9 cellular contexts compared by ENCODE assay signal in the genomic region with DNA sequence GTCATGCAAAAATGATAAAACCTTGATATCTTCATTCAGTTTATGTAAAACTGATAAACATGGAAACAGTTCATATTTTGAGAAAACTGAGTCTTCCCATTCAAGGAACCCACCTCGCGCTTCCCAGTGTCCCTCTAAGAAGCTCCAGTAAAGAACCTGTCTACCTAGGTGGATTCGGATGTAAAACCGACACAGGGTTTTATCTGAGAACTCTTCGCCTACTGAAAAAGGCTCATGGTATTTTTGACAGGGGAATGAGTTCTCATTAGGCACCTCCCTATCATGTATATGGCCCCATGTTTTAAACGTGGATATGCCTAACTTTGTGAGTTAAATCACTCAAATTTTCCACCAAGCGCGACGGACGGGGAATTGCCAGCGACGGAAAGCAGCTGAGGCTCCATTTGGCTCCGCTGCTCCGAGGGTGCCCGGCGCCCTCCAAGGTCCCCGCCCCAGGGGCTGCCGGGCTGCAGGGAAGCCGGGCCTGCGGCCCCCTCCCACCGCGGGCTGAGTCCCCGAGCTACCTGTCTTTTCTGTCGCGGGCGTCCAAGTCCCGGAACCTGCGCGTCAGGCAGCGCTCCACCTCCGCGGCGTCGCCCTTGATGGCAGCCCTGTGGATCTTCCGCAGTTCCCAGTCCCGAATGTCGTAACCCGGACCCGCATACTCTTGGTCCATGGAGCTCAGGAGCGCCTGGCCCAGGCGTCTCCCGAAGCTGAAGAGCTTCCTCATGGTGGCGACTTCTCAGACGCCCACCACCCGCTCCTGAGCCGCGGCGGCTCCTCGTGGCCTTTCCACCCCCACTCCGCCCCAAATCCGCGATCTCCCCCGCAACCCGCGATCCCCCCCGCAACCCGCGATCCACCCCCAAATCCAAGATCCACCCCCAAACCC. TPM values are rescaled to one million over a fixed set of nuclear protein-coding genes. Genes with fewer than 3 reads are reported as not detected.
A peak's percentile ranks its signal among the peaks of the same experiment; 100 is the strongest.
DNase-seq lines count a peak whose midpoint lies in the region; FAIRE-seq and TF ChIP-seq lines count a peak whose summit lies in the region.
"Had no signal": no experiment of that assay in that cellular context is flagged by ENCODE, and none has a peak within 500 bp of the region (broad histone marks: within the 10 kb centered on the region; RNA-seq: fewer than 3 reads in every experiment).

No MANE protein-coding gene starts in this region.

- WGBS in esophagus, 2 donors: 2 to 3% methylated on average over 56 to 58 of the region's 58 CpGs
- 3% methylated on average over 58 of the region's 58 CpGs for WGBS in urinary bladder

- H3K27ac Mint-ChIP-seq in activated CD4-positive, alpha-beta memory T cell treated with anti-CD3 and anti-CD28 coated beads for 36 hours: peak overlapping the region; percentile 79
- H3K27ac Mint-ChIP-seq in nephron progenitor cell: no peak overlapping the region

- H3K27me3 ChIP-seq in esophagus (ENCODE audit: control insufficient read depth in 1 of 2, insufficient read depth in 2 of 2, low read length in 2 of 2): peaks cover 0 to 4% of the 10 kb centered on the region in 2 donors

- H3K36me3 ChIP-seq in esophagus (ENCODE audit: control insufficient read depth in 2 of 2, insufficient read depth in 2 of 2, low read length in 1 of 2) (no peaks in the 10 kb centered on the region), urinary bladder (ENCODE audit: insufficient read depth) (no peaks in the 10 kb centered on the region)

- CTCF ChIA-PET in activated CD4-positive, alpha-beta memory T cell treated with anti-CD3 and anti-CD28 coated beads for 36 hours (lab: Charles Lee): interaction anchor here (1.5 to 2.4 kb wide), 4 partner anchors 23 to 96 kb away, joined by 3 to 8 read pairs (median 5); no protein-coding TSS in a partner anchor

- H3K4me1 ChIP-seq in esophagus (ENCODE audit: control insufficient read depth in 2 of 2, insufficient read depth in 2 of 2, low read length in 1 of 2) (peaks cover 2 to 15% of the 10 kb centered on the region in 2 donors), urinary bladder (ENCODE audit: insufficient read depth) (no peaks in the 10 kb centered on the region)

- peak overlapping the region in 1 of 2 donors; percentile 66 for H3K27ac ChIP-seq in esophagus (ENCODE audit: low read depth in 2 of 2, low read length in 1 of 2)
- H3K27ac ChIP-seq in urinary bladder (ENCODE audit: low read depth): no peak overlapping the region

- H3K9me3 ChIP-seq in esophagus (ENCODE audit: control insufficient read depth in 2 of 2, insufficient read depth in 1 of 2, low read depth in 1 of 2, low read length in 1 of 2): no peaks in the 10 kb centered on the region

- POLR2A ChIA-PET in activated CD4-positive, alpha-beta memory T cell treated with anti-CD3 and anti-CD28 coated beads for 36 hours (lab: Charles Lee): no interaction called here

- no peak for FAIRE-seq in HTR-8/SVneo (lab: Jason Lieb, UNC)

- H3K4me1 Mint-ChIP-seq in activated CD4-positive, alpha-beta memory T cell treated with anti-CD3 and anti-CD28 coated beads for 36 hours (ENCODE audit: low read depth): peaks cover 10% of the 10 kb centered on the region
- peaks cover 9% of the 10 kb centered on the region for H3K4me1 Mint-ChIP-seq in nephron progenitor cell

- H3K9me3 Mint-ChIP-seq in activated CD4-positive, alpha-beta memory T cell treated with anti-CD3 and anti-CD28 coated beads for 36 hours: no peaks in the 10 kb centered on the region
- H3K9me3 Mint-ChIP-seq in nephron progenitor cell: peaks cover 18% of the 10 kb centered on the region

- intact Hi-C loops in activated CD4-positive, alpha-beta memory T cell treated with anti-CD3 and anti-CD28 coated beads for 36 hours (cut with micrococcal nuclease): loop anchor here (2.0 kb wide), 1 partner anchor 23 kb away; no protein-coding TSS in a partner anchor

- peak overlapping the region; percentile 54 to 69 for H3K4me3 ChIP-seq in esophagus (ENCODE audit: low read depth in 1 of 2, low read length in 2 of 2)
- peak overlapping the region; percentile 27 for H3K4me3 ChIP-seq in urinary bladder (ENCODE audit: low read depth, low read length)

- peaks cover 2% of the 10 kb centered on the region for H3K27me3 Mint-ChIP-seq in activated CD4-positive, alpha-beta memory T cell treated with anti-CD3 and anti-CD28 coated beads for 36 hours
- peaks cover 75% of the 10 kb centered on the region for H3K27me3 Mint-ChIP-seq in nephron progenitor cell (ENCODE audit: low read depth, poor library complexity)

- TF ChIP-seq CTCF in nephron progenitor cell (IDR thresholded peaks at IDR 0.05): no peak

- peak; percentile 30 to 51 for DNase-seq in NCI-H2081 (lab: John Stamatoyannopoulos, UW)
- DNase-seq in NCI-H2081 treated with DMSO at 0.1 percent for 48 hours (lab: John Stamatoyannopoulos, UW): no peak
- DNase-seq in activated CD4-positive, alpha-beta memory T cell treated with anti-CD3 and anti-CD28 coated beads for 36 hours: peak; percentile 61
- peak; percentile 51 for DNase-seq in nephron progenitor cell
- DNase-seq in HuH-7.5 (ENCODE audit: low spot score): no peak
- no peak for DNase-seq in HTR-8/SVneo (ENCODE audit: insufficient read length, low spot score)
- DNase-seq: DND-41 had no signal

- peak overlapping the region; percentile 80 for H3K4me3 Mint-ChIP-seq in activated CD4-positive, alpha-beta memory T cell treated with anti-CD3 and anti-CD28 coated beads for 36 hours
- peak overlapping the region; percentile 88 for H3K4me3 Mint-ChIP-seq in nephron progenitor cell

- H3K36me3 Mint-ChIP-seq in activated CD4-positive, alpha-beta memory T cell treated with anti-CD3 and anti-CD28 coated beads for 36 hours: peaks cover 4% of the 10 kb centered on the region
- H3K36me3 Mint-ChIP-seq in nephron progenitor cell (ENCODE audit: low read depth): peaks cover 8% of the 10 kb centered on the region

RNA-seq across cellular contexts. Expression of a gene that starts 0.6 kb away (rescaled TPM):
- 1 to 10 TPM; 8.3 to 8.6 TPM for total RNA-seq in activated CD4-positive, alpha-beta memory T cell treated with anti-CD3 and anti-CD28 coated beads for 36 hours
- polyA plus RNA-seq in esophagus (1 to 10 TPM; 1.2 to 7.1 TPM), urinary bladder (0.91 TPM)
- 0.95 TPM for total RNA-seq in urinary bladder

Comparison
In these comparisons a context has a peak if more than half of its experiments do, and no peak if none do; other contexts are left out.
1. DNase-seq: peak in NCI-H2081 (2 of 2), activated CD4-positive, alpha-beta memory T cell treated with anti-CD3 and anti-CD28 coated beads for 36 hours (single experiment) and nephron progenitor cell (single experiment); none in NCI-H2081 treated with DMSO at 0.1 percent for 48 hours (single experiment), HuH-7.5 (single experiment) and HTR-8/SVneo (single experiment).